Comparison of ENCODE assay signal across 18 cellular contexts in the genomic region with DNA sequence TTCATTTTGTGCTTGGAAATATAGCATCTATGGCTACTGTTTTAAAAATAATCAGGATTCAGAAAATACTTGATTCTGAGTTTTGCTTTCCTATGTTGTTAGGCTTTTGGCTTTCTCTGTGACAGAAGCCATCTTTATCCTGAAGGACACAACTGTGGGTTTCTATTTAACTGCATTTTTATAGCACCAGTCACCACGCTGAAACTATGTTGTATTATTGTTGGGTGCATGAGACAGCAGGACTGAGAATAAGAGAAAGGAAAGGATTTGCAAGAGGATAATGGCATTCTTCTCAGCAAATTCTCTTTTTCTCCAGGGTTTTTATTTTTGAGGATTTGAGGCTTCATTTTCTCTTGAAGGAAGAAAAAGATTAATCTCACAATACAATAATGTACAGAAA. TPM values are rescaled to one million over a fixed set of nuclear protein-coding genes. Genes with fewer than 3 reads are reported as not detected.
"Had no signal": no experiment of that assay in that cellular context is flagged by ENCODE, and none has a peak within 500 bp of the region (broad histone marks: within the 10 kb centered on the region; RNA-seq: fewer than 3 reads in every experiment).

No MANE protein-coding gene starts in this region.

- H3K27ac Mint-ChIP-seq: activated naive CD4-positive, alpha-beta T cell treated with anti-CD3 and anti-CD28 coated beads, Interleukin-2, amount 50 U/mL, for 72 hours; activated T-cell treated with anti-CD3 and anti-CD28 coated beads, Interleukin-2, amount 50 U/mL, for 24 hours; nephron; stimulated activated naive CD8-positive, alpha-beta T cell treated with anti-CD3 and anti-CD28 coated beads, Interleukin-15, amount 100 ng/mL, for 72 hours had no signal

- H3K9me3 Mint-ChIP-seq: activated naive CD4-positive, alpha-beta T cell treated with anti-CD3 and anti-CD28 coated beads, Interleukin-2, amount 50 U/mL, for 72 hours; stimulated activated naive CD8-positive, alpha-beta T cell treated with anti-CD3 and anti-CD28 coated beads, Interleukin-15, amount 100 ng/mL, for 72 hours had no signal

- H3K4me3 ChIP-seq: lung, mucosa of descending colon, thoracic aorta had no signal

- ATAC-seq: activated naive CD4-positive, alpha-beta T cell treated with anti-CD3 and anti-CD28 coated beads, Interleukin-2, amount 50 U/mL, for 72 hours; esophagus mucosa; left colon; mucosa of descending colon; stimulated activated naive CD8-positive, alpha-beta T cell treated with anti-CD3 and anti-CD28 coated beads, Interleukin-15, amount 100 ng/mL, for 72 hours had no signal

- H3K4me3 Mint-ChIP-seq: activated T-cell treated with anti-CD3 and anti-CD28 coated beads, Interleukin-2, amount 50 U/mL, for 24 hours; nephron; stimulated activated naive CD8-positive, alpha-beta T cell treated with anti-CD3 and anti-CD28 coated beads, Interleukin-15, amount 100 ng/mL, for 72 hours had no signal

- DNase-seq: activated CD4-positive, alpha-beta T cell treated with anti-CD3 and anti-CD28 coated beads, Interleukin-2, amount 50 U/mL, for 4 hours; activated effector memory CD4-positive, alpha-beta T cell treated with Interleukin-2 at 50 U/mL for 16 hours; activated T-cell treated with anti-CD3 and anti-CD28 coated beads, Interleukin-2, amount 50 U/mL, for 24 hours; amniotic stem cell; left colon; mucosa of descending colon; stimulated activated CD4-positive, alpha-beta T cell treated with anti-CD3 and anti-CD28 coated beads, Interleukin-4, amount 100 ng/mL, for 1 hour; stimulated activated naive CD8-positive, alpha-beta T cell treated with anti-CD3 and anti-CD28 coated beads, Interleukin-15, amount 100 ng/mL, for 72 hours; T-helper 2 cell had no signal

RNA-seq across cellular contexts. Expression of gene NEUROG2, which starts 10.1 kb away (rescaled TPM):
- total RNA-seq: bronchial epithelial cell, chondrocyte, esophagus mucosa, left colon, lung, mucosa of descending colon, omental fat pad, thoracic aorta, urinary bladder had no signal
